In the genomic region with DNA sequence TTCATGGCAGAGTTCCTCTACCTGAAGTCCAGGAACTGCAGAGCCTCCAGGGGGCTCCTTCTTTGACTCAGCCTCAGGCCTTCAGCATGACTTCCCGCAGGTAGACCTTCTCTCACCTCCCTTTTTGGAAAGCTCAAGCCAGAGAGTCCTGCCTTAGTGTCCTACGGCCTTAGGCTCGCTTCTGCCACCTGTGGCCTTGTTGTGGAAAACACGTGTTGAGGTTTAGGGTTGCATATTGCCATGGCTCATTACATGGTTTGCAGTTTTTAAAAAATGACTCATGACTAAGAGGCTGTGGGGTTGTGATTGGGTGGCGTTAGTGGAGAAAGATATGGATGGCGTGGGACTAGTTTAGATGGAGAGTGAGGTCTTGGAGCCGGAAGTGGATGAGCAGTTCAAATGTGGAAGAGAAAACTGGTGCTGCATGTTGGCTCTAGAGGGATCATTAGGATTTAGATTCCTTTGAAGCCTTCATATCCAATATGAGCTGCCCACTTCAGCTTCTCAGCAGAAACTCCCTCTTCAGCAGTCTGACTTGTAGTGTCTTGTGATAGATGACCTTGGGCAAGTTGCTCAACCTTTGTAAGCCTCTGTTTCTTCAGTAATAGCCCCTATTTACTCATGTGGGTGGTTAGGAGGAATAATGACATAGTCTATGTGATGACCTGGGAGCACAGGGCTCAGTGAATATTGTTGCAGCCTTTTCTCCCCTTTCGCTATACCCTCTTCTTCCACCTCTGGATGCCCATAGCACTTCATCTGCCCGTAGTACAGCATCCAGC, we compare ENCODE assay signal across 1 cellular context.
TF ChIP-seq lines count a peak whose summit lies in the region.

No MANE protein-coding gene starts in this region.

TF ChIP-seq in HEK293, 187 proteins besides CTCF, POLR2A, EP300 and RAD21 (continued from another document and continues in another):
- TF ChIP-seq, protein P1, sequence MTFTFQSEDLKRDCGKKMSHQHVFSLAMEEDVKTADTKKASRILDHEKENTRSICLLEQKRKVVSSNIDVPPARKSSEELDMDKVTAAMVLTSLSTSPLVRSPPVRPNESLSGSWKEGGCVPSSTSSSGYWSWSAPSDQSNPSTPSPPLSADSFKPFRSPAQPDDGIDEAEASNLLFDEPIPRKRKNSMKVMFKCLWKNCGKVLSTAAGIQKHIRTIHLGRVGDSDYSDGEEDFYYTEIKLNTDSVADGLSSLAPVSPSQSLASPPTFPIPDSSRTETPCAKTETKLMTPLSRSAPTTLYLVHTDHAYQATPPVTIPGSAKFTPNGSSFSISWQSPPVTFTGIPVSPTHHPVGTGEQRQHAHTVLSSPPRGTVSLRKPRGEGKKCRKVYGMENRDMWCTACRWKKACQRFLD (tag by site-specific recombination; IDR thresholded peaks at IDR 0.05), result no peak
- TF ChIP-seq ZNF768 (tag by site-specific recombination; IDR thresholded peaks at IDR 0.05) (no peak), ZNF24 (tag by site-specific recombination; IDR thresholded peaks at IDR 0.05) (no peak), TRIM28 (IDR thresholded peaks at IDR 0.05; ENCODE audit: borderline replicate concordance, low read length) (no peak), SETDB1 (IDR thresholded peaks at IDR 0.05; ENCODE audit: insufficient read length, low read length) (no peak), ZNF133 (tag by site-specific recombination; IDR thresholded peaks at IDR 0.05) (no peak), MYNN (tag by site-specific recombination; IDR thresholded peaks at IDR 0.05; ENCODE audit: borderline replicate concordance) (no peak), ZNF660 (tag by site-specific recombination; IDR thresholded peaks at IDR 0.05) (peak; percentile 77), SP2 (tag by site-specific recombination; IDR thresholded peaks at IDR 0.05) (0 out of 2 replicates have a peak, but pooled peaks have one; percentile 20), KLF7 (tag by site-specific recombination; IDR thresholded peaks at IDR 0.05; ENCODE audit: borderline replicate concordance) (no peak), ZNF521 (tag by site-specific recombination; IDR thresholded peaks at IDR 0.05) (no peak), ZNF670 (tag by site-specific recombination; IDR thresholded peaks at IDR 0.05; ENCODE audit: low read depth) (no peak), ZNF549 (tag by site-specific recombination; IDR thresholded peaks at IDR 0.05) (no peak), ZSCAN30 (tag by site-specific recombination; IDR thresholded peaks at IDR 0.05) (peak; percentile 10; the same call in 1 of the 2 replicates), ZNF658 (tag by site-specific recombination; IDR thresholded peaks at IDR 0.05) (no peak), ZNF473 (tag by site-specific recombination; IDR thresholded peaks at IDR 0.05) (no peak), SCRT1 (tag by site-specific recombination; IDR thresholded peaks at IDR 0.05; ENCODE audit: borderline replicate concordance) (peak; percentile 71; the same call in 1 of the 2 replicates), ZBTB8A (tag by site-specific recombination; IDR thresholded peaks at IDR 0.05) (no peak), YY1 (tag by site-specific recombination; IDR thresholded peaks at IDR 0.05) (no peak), ZNF174 (tag by site-specific recombination; IDR thresholded peaks at IDR 0.05) (no peak), HOXA7 (CRISPR knock-in tag; IDR thresholded peaks at IDR 0.05; ENCODE audit: borderline replicate concordance) (no peak), ZFHX2 (tag by site-specific recombination; conservative IDR thresholded peaks at IDR 0.05) (no peak), ZNF292 (tag by site-specific recombination; IDR thresholded peaks at IDR 0.05; ENCODE audit: borderline replicate concordance, low read depth) (no peak), ZNF335 (tag by site-specific recombination; conservative IDR thresholded peaks at IDR 0.05) (peak; percentile 26), ZNF624 (tag by site-specific recombination; IDR thresholded peaks at IDR 0.05) (no peak), ZNF501 (tag by site-specific recombination; IDR thresholded peaks at IDR 0.05) (no peak), ZNF169 (tag by site-specific recombination; IDR thresholded peaks at IDR 0.05) (no peak), ZNF341 (tag by site-specific recombination; IDR thresholded peaks at IDR 0.05; ENCODE audit: low read depth) (no peak), ZNF629 (tag by site-specific recombination; IDR thresholded peaks at IDR 0.05) (no peak), KLF16 (tag by site-specific recombination; IDR thresholded peaks at IDR 0.05) (no peak), ZNF843 (tag by site-specific recombination; IDR thresholded peaks at IDR 0.05) (no peak), ZBTB20 (tag by site-specific recombination; IDR thresholded peaks at IDR 0.05) (no peak), ZNF654 (tag by site-specific recombination; IDR thresholded peaks at IDR 0.05; ENCODE audit: low read depth) (peak; percentile 28), SP7 (tag by site-specific recombination; IDR thresholded peaks at IDR 0.05) (peak; percentile 33; the same call in 1 of the 2 replicates), ZBTB48 (tag by site-specific recombination; IDR thresholded peaks at IDR 0.05) (peak; percentile 68; the same call in 1 of the 2 replicates), SCRT2 (tag by site-specific recombination; IDR thresholded peaks at IDR 0.05) (peak; percentile 98), ZNF785 (tag by site-specific recombination; IDR thresholded peaks at IDR 0.05) (no peak), ZSCAN23 (tag by site-specific recombination; IDR thresholded peaks at IDR 0.05) (no peak)
- TF ChIP-seq, protein P2, sequence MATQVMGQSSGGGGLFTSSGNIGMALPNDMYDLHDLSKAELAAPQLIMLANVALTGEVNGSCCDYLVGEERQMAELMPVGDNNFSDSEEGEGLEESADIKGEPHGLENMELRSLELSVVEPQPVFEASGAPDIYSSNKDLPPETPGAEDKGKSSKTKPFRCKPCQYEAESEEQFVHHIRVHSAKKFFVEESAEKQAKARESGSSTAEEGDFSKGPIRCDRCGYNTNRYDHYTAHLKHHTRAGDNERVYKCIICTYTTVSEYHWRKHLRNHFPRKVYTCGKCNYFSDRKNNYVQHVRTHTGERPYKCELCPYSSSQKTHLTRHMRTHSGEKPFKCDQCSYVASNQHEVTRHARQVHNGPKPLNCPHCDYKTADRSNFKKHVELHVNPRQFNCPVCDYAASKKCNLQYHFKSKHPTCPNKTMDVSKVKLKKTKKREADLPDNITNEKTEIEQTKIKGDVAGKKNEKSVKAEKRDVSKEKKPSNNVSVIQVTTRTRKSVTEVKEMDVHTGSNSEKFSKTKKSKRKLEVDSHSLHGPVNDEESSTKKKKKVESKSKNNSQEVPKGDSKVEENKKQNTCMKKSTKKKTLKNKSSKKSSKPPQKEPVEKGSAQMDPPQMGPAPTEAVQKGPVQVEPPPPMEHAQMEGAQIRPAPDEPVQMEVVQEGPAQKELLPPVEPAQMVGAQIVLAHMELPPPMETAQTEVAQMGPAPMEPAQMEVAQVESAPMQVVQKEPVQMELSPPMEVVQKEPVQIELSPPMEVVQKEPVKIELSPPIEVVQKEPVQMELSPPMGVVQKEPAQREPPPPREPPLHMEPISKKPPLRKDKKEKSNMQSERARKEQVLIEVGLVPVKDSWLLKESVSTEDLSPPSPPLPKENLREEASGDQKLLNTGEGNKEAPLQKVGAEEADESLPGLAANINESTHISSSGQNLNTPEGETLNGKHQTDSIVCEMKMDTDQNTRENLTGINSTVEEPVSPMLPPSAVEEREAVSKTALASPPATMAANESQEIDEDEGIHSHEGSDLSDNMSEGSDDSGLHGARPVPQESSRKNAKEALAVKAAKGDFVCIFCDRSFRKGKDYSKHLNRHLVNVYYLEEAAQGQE (tag by site-specific recombination; IDR thresholded peaks at IDR 0.05), result no peak; the same call in 1 of the 2 replicates
- TF ChIP-seq, protein P3, sequence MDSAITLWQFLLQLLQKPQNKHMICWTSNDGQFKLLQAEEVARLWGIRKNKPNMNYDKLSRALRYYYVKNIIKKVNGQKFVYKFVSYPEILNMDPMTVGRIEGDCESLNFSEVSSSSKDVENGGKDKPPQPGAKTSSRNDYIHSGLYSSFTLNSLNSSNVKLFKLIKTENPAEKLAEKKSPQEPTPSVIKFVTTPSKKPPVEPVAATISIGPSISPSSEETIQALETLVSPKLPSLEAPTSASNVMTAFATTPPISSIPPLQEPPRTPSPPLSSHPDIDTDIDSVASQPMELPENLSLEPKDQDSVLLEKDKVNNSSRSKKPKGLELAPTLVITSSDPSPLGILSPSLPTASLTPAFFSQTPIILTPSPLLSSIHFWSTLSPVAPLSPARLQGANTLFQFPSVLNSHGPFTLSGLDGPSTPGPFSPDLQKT (IDR thresholded peaks at IDR 0.05; ENCODE audit: borderline replicate concordance, low read depth, low read length), result no peak
- TF ChIP-seq, protein P4, sequence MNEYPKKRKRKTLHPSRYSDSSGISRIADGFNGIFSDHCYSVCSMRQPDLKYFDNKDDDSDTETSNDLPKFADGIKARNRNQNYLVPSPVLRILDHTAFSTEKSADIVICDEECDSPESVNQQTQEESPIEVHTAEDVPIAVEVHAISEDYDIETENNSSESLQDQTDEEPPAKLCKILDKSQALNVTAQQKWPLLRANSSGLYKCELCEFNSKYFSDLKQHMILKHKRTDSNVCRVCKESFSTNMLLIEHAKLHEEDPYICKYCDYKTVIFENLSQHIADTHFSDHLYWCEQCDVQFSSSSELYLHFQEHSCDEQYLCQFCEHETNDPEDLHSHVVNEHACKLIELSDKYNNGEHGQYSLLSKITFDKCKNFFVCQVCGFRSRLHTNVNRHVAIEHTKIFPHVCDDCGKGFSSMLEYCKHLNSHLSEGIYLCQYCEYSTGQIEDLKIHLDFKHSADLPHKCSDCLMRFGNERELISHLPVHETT (tag by site-specific recombination; IDR thresholded peaks at IDR 0.05), result 0 out of 2 replicates have a peak, but pooled peaks have one; percentile 38
- TF ChIP-seq, protein P5, sequence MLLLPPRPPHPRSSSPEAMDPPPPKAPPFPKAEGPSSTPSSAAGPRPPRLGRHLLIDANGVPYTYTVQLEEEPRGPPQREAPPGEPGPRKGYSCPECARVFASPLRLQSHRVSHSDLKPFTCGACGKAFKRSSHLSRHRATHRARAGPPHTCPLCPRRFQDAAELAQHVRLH (tag by site-specific recombination; IDR thresholded peaks at IDR 0.05), result 0 out of 2 replicates have a peak, but pooled peaks have one; percentile 40
- TF ChIP-seq, protein P6, sequence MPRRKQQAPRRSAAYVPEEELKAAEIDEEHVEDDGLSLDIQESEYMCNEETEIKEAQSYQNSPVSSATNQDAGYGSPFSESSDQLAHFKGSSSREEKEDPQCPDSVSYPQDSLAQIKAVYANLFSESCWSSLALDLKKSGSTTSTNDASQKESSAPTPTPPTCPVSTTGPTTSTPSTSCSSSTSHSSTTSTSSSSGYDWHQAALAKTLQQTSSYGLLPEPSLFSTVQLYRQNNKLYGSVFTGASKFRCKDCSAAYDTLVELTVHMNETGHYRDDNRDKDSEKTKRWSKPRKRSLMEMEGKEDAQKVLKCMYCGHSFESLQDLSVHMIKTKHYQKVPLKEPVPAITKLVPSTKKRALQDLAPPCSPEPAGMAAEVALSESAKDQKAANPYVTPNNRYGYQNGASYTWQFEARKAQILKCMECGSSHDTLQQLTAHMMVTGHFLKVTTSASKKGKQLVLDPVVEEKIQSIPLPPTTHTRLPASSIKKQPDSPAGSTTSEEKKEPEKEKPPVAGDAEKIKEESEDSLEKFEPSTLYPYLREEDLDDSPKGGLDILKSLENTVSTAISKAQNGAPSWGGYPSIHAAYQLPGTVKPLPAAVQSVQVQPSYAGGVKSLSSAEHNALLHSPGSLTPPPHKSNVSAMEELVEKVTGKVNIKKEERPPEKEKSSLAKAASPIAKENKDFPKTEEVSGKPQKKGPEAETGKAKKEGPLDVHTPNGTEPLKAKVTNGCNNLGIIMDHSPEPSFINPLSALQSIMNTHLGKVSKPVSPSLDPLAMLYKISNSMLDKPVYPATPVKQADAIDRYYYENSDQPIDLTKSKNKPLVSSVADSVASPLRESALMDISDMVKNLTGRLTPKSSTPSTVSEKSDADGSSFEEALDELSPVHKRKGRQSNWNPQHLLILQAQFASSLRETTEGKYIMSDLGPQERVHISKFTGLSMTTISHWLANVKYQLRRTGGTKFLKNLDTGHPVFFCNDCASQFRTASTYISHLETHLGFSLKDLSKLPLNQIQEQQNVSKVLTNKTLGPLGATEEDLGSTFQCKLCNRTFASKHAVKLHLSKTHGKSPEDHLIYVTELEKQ (tag by site-specific recombination; IDR thresholded peaks at IDR 0.05; ENCODE audit: borderline replicate concordance), result no peak
- TF ChIP-seq, protein P7, sequence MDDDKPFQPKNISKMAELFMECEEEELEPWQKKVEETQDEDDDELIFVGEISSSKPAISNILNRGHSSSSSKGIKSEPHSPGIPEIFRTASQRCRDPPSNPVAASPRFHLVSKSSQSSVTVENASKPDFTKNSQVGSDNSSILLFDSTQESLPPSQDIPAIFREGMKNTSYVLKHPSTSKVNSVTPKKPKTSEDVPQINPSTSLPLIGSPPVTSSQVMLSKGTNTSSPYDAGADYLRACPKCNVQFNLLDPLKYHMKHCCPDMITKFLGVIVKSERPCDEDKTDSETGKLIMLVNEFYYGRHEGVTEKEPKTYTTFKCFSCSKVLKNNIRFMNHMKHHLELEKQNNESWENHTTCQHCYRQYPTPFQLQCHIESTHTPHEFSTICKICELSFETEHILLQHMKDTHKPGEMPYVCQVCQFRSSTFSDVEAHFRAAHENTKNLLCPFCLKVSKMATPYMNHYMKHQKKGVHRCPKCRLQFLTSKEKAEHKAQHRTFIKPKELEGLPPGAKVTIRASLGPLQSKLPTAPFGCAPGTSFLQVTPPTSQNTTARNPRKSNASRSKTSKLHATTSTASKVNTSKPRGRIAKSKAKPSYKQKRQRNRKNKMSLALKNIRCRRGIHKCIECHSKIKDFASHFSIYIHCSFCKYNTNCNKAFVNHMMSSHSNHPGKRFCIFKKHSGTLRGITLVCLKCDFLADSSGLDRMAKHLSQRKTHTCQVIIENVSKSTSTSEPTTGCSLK (tag by site-specific recombination; IDR thresholded peaks at IDR 0.05), result no peak
- TF ChIP-seq, protein P8, sequence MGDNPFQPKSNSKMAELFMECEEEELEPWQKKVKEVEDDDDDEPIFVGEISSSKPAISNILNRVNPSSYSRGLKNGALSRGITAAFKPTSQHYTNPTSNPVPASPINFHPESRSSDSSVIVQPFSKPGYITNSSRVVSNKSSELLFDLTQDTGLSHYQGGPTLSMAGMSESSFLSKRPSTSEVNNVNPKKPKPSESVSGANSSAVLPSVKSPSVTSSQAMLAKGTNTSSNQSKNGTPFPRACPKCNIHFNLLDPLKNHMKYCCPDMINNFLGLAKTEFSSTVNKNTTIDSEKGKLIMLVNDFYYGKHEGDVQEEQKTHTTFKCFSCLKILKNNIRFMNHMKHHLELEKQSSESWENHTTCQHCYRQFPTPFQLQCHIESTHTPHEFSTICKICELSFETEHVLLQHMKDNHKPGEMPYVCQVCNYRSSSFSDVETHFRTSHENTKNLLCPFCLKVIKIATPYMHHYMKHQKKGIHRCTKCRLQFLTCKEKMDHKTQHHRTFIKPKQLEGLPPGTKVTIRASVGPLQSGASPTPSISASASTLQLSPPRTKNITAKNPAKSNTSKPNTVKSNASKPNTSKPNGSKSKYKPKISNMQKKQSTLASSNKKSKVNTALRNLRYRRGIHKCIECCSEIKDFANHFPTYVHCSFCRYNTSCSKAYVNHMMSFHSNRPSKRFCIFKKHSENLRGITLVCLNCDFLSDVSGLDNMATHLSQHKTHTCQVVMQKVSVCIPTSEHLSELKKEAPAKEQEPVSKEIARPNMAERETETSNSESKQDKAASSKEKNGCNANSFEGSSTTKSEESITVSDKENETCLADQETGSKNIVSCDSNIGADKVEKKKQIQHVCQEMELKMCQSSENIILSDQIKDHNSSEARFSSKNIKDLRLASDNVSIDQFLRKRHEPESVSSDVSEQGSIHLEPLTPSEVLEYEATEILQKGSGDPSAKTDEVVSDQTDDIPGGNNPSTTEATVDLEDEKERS (tag by site-specific recombination; IDR thresholded peaks at IDR 0.05), result no peak
